In genomic region chr14:91509878-91510170, GRCh38 we compare ENCODE assay signal across 8 cellular contexts. TPM values are rescaled to one million over a fixed set of nuclear protein-coding genes. Genes with fewer than 3 reads are reported as not detected.
DNase-seq lines count a peak whose midpoint lies in the region; ATAC-seq and TF ChIP-seq lines count a peak whose summit lies in the region.

No MANE protein-coding gene starts in this region.

- no peak for DNase-seq in activated naive CD4-positive, alpha-beta T cell treated with anti-CD3 and anti-CD28 coated beads, Interleukin-2, amount 10 ng/mL, durations not matched to agents 7 days and 5 days
- DNase-seq in activated naive CD4-positive, alpha-beta T cell treated with anti-CD3 and anti-CD28 coated beads, Interleukin-2, amount 50 U/mL, for 16 hours: no peak
- DNase-seq in fibroblast of the aortic adventitia (ENCODE audit: low read depth) (no peak), trophoblast cell (peak in 1 of 2 donors; percentile 8), GF-D8 (lab: John Stamatoyannopoulos, UW) (no peak), DMS79 treated with DMSO at 0.1 percent for 48 hours (lab: John Stamatoyannopoulos, UW) (no peak)

- peak overlapping the region; percentile 98 for H3K18ac ChIP-seq in trophoblast cell (ENCODE audit: low read length)

- peaks cover 20% of the 10 kb centered on the region for H3K79me1 ChIP-seq in trophoblast cell (ENCODE audit: low read length)

- peaks cover 21% of the 10 kb centered on the region for H3K27me3 Mint-ChIP-seq in activated naive CD4-positive, alpha-beta T cell treated with anti-CD3 and anti-CD28 coated beads, Interleukin-2, amount 10 ng/mL, durations not matched to agents 7 days and 5 days

- H4K91ac ChIP-seq in trophoblast cell (ENCODE audit: low read depth, low read length): peak overlapping the region; percentile 98

- H3K4me1 ChIP-seq in trophoblast cell (ENCODE audit: control insufficient read depth in 1 of 2, insufficient read depth in 2 of 2, low read length in 2 of 2): peaks cover 0 to 4% of the 10 kb centered on the region in 2 experiments

- H3K4ac ChIP-seq in trophoblast cell (ENCODE audit: low read depth, low read length): peak overlapping the region; percentile 100

- peak overlapping the region; percentile 99 for H2AK5ac ChIP-seq in trophoblast cell (ENCODE audit: low read length)

- CTCF ChIA-PET in activated naive CD4-positive, alpha-beta T cell treated with anti-CD3 and anti-CD28 coated beads, Interleukin-2, amount 10 ng/mL, durations not matched to agents 7 days and 5 days (lab: Charles Lee): interaction anchor here (1.1 kb wide), 1 partner anchor 14 kb away, joined by 3 read pairs; no protein-coding TSS in a partner anchor

- no CpG with 5 or more reads among the region's 34 CpGs for WGBS in trophoblast cell (ENCODE audit: extremely low coverage, insufficient coverage, insufficient read length)

- H3K9me3 ChIP-seq in trophoblast cell (ENCODE audit: insufficient read depth, low read depth, low read length): no peaks in the 10 kb centered on the region

- H3K4me1 Mint-ChIP-seq in activated naive CD4-positive, alpha-beta T cell treated with anti-CD3 and anti-CD28 coated beads, Interleukin-2, amount 10 ng/mL, durations not matched to agents 7 days and 5 days: peaks cover 31% of the 10 kb centered on the region

- H3K79me2 ChIP-seq in trophoblast cell (ENCODE audit: control insufficient read depth, insufficient read depth, low read length, poor library complexity): peaks cover 27% of the 10 kb centered on the region

- H3K36me3 Mint-ChIP-seq in activated naive CD4-positive, alpha-beta T cell treated with anti-CD3 and anti-CD28 coated beads, Interleukin-2, amount 10 ng/mL, durations not matched to agents 7 days and 5 days: peaks cover 41% of the 10 kb centered on the region

- ATAC-seq in HG03025 (IDR thresholded peaks at IDR 0.05; ENCODE audit: low FRiP score, unreplicated experiment) (peak; percentile 32), SK-N-SH treated with all-trans-retinoic acid at 6 μM for 48 hours (peak; percentile 54)

- peak overlapping the region; percentile 99 for H3K14ac ChIP-seq in trophoblast cell (ENCODE audit: low read length)

- H4K12ac ChIP-seq in trophoblast cell (ENCODE audit: low read depth, low read length): peak overlapping the region; percentile 18

- peak overlapping the region; percentile 76 for H3K4me2 ChIP-seq in trophoblast cell (ENCODE audit: low read length)

- no peaks in the 10 kb centered on the region for H3K9me3 Mint-ChIP-seq in activated naive CD4-positive, alpha-beta T cell treated with anti-CD3 and anti-CD28 coated beads, Interleukin-2, amount 10 ng/mL, durations not matched to agents 7 days and 5 days

- H2BK5ac ChIP-seq in trophoblast cell (ENCODE audit: low read depth, low read length, poor library complexity): peak overlapping the region; percentile 98

- no peak overlapping the region for H2BK12ac ChIP-seq in trophoblast cell (ENCODE audit: low read length)

- H2AFZ ChIP-seq in trophoblast cell (ENCODE audit: insufficient read depth, low read length, poor library complexity): peak overlapping the region; percentile 80

- H3K4me3 ChIP-seq in fibroblast of the aortic adventitia (ENCODE audit: low read depth, low read length) (peak overlapping the region; percentile 92), trophoblast cell (ENCODE audit: low read depth, low read length) (peak overlapping the region; percentile 99)

- peak overlapping the region; percentile 96 for H3K9ac ChIP-seq in trophoblast cell (ENCODE audit: low read length)

- no peaks in the 10 kb centered on the region for H3K27me3 ChIP-seq in trophoblast cell (ENCODE audit: insufficient read depth, low read length)

- H4K8ac ChIP-seq in trophoblast cell (ENCODE audit: low read depth, low read length): peak overlapping the region; percentile 93

- H3K27ac Mint-ChIP-seq in activated naive CD4-positive, alpha-beta T cell treated with anti-CD3 and anti-CD28 coated beads, Interleukin-2, amount 10 ng/mL, durations not matched to agents 7 days and 5 days: peak overlapping the region; percentile 100

- H3K36me3 ChIP-seq in trophoblast cell (ENCODE audit: control insufficient read depth in 1 of 2, insufficient read depth in 2 of 2, low read length in 2 of 2): peaks cover 7 to 8% of the 10 kb centered on the region in 2 experiments

- H3K23ac ChIP-seq in trophoblast cell (ENCODE audit: low read length): no peak overlapping the region

- TF ChIP-seq CTCF in fibroblast of the aortic adventitia (IDR thresholded peaks at IDR 0.05; ENCODE audit: insufficient read depth, low read length): no peak

- peak overlapping the region; percentile 95 for H2BK120ac ChIP-seq in trophoblast cell (ENCODE audit: insufficient read depth, low read length, poor library complexity)

- peak overlapping the region; percentile 100 for H3K4me3 Mint-ChIP-seq in activated naive CD4-positive, alpha-beta T cell treated with anti-CD3 and anti-CD28 coated beads, Interleukin-2, amount 10 ng/mL, durations not matched to agents 7 days and 5 days

- peak overlapping the region; percentile 99 for H3K27ac ChIP-seq in trophoblast cell (ENCODE audit: low read depth, low read length)

TF ChIP-seq in SK-N-SH treated with all-trans-retinoic acid at 6 μM for 48 hours, 23 proteins besides CTCF, POLR2A, EP300 and RAD21 (continues in another document):
- TF ChIP-seq ZNF8 (CRISPR knock-in tag; IDR thresholded peaks at IDR 0.05) (no peak), GLIS3 (CRISPR knock-in tag; IDR thresholded peaks at IDR 0.05) (no peak), POU6F1 (CRISPR knock-in tag; IDR thresholded peaks at IDR 0.05; ENCODE audit: borderline replicate concordance, low read depth) (no peak), ARNTL (CRISPR knock-in tag; IDR thresholded peaks at IDR 0.05; ENCODE audit: borderline replicate concordance, low read depth) (no peak), RARB (CRISPR knock-in tag; IDR thresholded peaks at IDR 0.05) (no peak), OSR1 (CRISPR knock-in tag; IDR thresholded peaks at IDR 0.05) (no peak), ZNF70 (CRISPR knock-in tag; IDR thresholded peaks at IDR 0.05) (no peak), TCF4 (CRISPR knock-in tag; IDR thresholded peaks at IDR 0.05; ENCODE audit: borderline replicate concordance) (no peak), PATZ1 (CRISPR knock-in tag; IDR thresholded peaks at IDR 0.05; ENCODE audit: borderline replicate concordance) (no peak), PPARA (CRISPR knock-in tag; IDR thresholded peaks at IDR 0.05; ENCODE audit: borderline replicate concordance) (no peak), CSRNP3 (CRISPR knock-in tag; IDR thresholded peaks at IDR 0.05) (no peak), ZNF565 (CRISPR knock-in tag; conservative IDR thresholded peaks at IDR 0.05; ENCODE audit: low read depth) (no peak)

RNA-seq across cellular contexts. Expression of gene PPP4R3A, which starts 0.3 kb away (rescaled TPM):
- 51.9 and 59.4 TPM in 2 replicates for total RNA-seq in fibroblast of the aortic adventitia (ENCODE audit: low replicate concordance)
- 102 and 103 TPM in 2 replicates for polyA plus RNA-seq in trophoblast cell (2013)
